In genomic region chr7:142603870-142604448, GRCh38 we compare ENCODE assay signal across 9 cellular contexts.
A peak's percentile ranks its signal among the peaks of the same experiment; 100 is the strongest.
DNase-seq lines count a peak whose midpoint lies in the region; ATAC-seq and TF ChIP-seq lines count a peak whose summit lies in the region.
"Had no signal": no experiment of that assay in that cellular context is flagged by ENCODE, and none has a peak within 500 bp of the region (broad histone marks: within the 10 kb centered on the region; RNA-seq: fewer than 3 reads in every experiment).

No MANE protein-coding gene starts in this region.

- DNase-seq in NCI-H1436 (lab: John Stamatoyannopoulos, UW) (peak; percentile 17), NCI-H1436 treated with DMSO at 0.1 percent for 48 hours (lab: John Stamatoyannopoulos, UW) (no peak), HEK293T (ENCODE audit: extremely low spot score) (peak; percentile 70), NCI-H226 (peak; percentile 12), erythroblast (lab: John Stamatoyannopoulos, UW) (peak; percentile 61 to 80), neuronal stem cell (ENCODE audit: low spot score) (peak; percentile 66)
- peak; percentile 50 for DNase-seq in activated CD4-positive, alpha-beta T cell treated with anti-CD3 and anti-CD28 coated beads, Interleukin-2, amount 50 U/mL, for 1 hour

- CTCF ChIA-PET in HEK293T (lab: Yijun Ruan, JAX) = interaction anchor here (0.6 to 2.1 kb wide), 19 partner anchors 12 to 727 kb away, joined by 3 to 16 read pairs (median 4); no protein-coding TSS in a partner anchor

- TF ChIP-seq POLR2A in erythroblast (IDR thresholded peaks at IDR 0.05; ENCODE audit: low read length) = no peak

- no peaks in the 10 kb centered on the region for H3K36me3 ChIP-seq in neuronal stem cell (replicated peaks in 1 of 2; ENCODE audit: control insufficient read depth in 2 of 2, insufficient read depth in 2 of 2, low read length in 2 of 2)
- H3K36me3 ChIP-seq: BLaER1 treated with 17β-estradiol and CSF1 and Interleukin-3, amounts not matched to agents 10 nM and 100 nM had no signal

- no peak for ATAC-seq in HG03280 (IDR thresholded peaks at IDR 0.05; ENCODE audit: unreplicated experiment)

- no peak overlapping the region for H3K4me3 ChIP-seq in neuronal stem cell (ENCODE audit: low read length in 2 of 2)
- H3K4me3 ChIP-seq: BLaER1 treated with 17β-estradiol and CSF1 and Interleukin-3, amounts not matched to agents 10 nM and 100 nM had no signal

- H3K14ac ChIP-seq in neuronal stem cell (ENCODE audit: low read length) = no peak overlapping the region

- no peaks in the 10 kb centered on the region for H3K4me1 ChIP-seq in neuronal stem cell (ENCODE audit: control insufficient read depth in 2 of 2, insufficient read depth in 1 of 2, low read depth in 1 of 2, low read length in 2 of 2)

- POLR2A ChIA-PET in HEK293T (lab: Yijun Ruan, JAX) = no interaction called here

- no peak overlapping the region for H3K18ac ChIP-seq in neuronal stem cell (ENCODE audit: low read length)

- H3K4ac ChIP-seq in neuronal stem cell (ENCODE audit: low read length) = no peak overlapping the region

- no peak overlapping the region for H3K9ac ChIP-seq in neuronal stem cell (ENCODE audit: low read depth, low read length, poor library complexity)
- H3K9ac ChIP-seq: BLaER1 treated with 17β-estradiol and CSF1 and Interleukin-3, amounts not matched to agents 10 nM and 100 nM had no signal

- no peaks in the 10 kb centered on the region for H3K27me3 ChIP-seq in neuronal stem cell (ENCODE audit: control insufficient read depth in 3 of 3, insufficient read depth in 3 of 3, low read depth in 1 of 3, low read length in 3 of 3)
- H3K27me3 ChIP-seq: BLaER1 treated with 17β-estradiol and CSF1 and Interleukin-3, amounts not matched to agents 10 nM and 100 nM had no signal

- H3K27ac ChIP-seq in neuronal stem cell (replicated peaks; ENCODE audit: low read length) = no peak overlapping the region
- H3K27ac ChIP-seq: BLaER1 treated with 17β-estradiol and CSF1 and Interleukin-3, amounts not matched to agents 10 nM and 100 nM had no signal

- H2AFZ ChIP-seq in neuronal stem cell (ENCODE audit: low read length) = no peak overlapping the region

- WGBS in neuronal stem cell (ENCODE audit: extremely low coverage in 2 of 2, insufficient read length in 2 of 2, insufficient replicate concordance in 1 of 2), 2 donors = no CpG with 5 or more reads among the region's 9 CpGs

- no peaks in the 10 kb centered on the region for H3K9me3 ChIP-seq in neuronal stem cell (replicated peaks in 1 of 2; ENCODE audit: control insufficient read depth in 2 of 2, insufficient read depth in 1 of 2, low read depth in 1 of 2, low read length in 2 of 2)
- H3K9me3 ChIP-seq: BLaER1 treated with 17β-estradiol and CSF1 and Interleukin-3, amounts not matched to agents 10 nM and 100 nM had no signal

- no peak overlapping the region for H2BK120ac ChIP-seq in neuronal stem cell (ENCODE audit: low read depth, low read length)

- H4K8ac ChIP-seq in neuronal stem cell (ENCODE audit: low read depth, low read length) = no peak overlapping the region

- H2BK12ac ChIP-seq in neuronal stem cell (ENCODE audit: low read length) = no peak overlapping the region

- no peak overlapping the region for H3K23ac ChIP-seq in neuronal stem cell (ENCODE audit: low read depth, low read length, poor library complexity)

- no peak overlapping the region for H3K4me2 ChIP-seq in neuronal stem cell (ENCODE audit: insufficient read depth, low read length, poor library complexity, severe bottlenecking)
- H3K4me2 ChIP-seq: BLaER1 treated with 17β-estradiol and CSF1 and Interleukin-3, amounts not matched to agents 10 nM and 100 nM had no signal

- no peak overlapping the region for H2AK5ac ChIP-seq in neuronal stem cell (ENCODE audit: low read depth, low read length)

- no peak overlapping the region for H4K91ac ChIP-seq in neuronal stem cell (ENCODE audit: low read depth, low read length, poor library complexity)

- H3K79me1 ChIP-seq in neuronal stem cell (ENCODE audit: low read depth, low read length) = no peaks in the 10 kb centered on the region

- H2BK5ac ChIP-seq in neuronal stem cell (ENCODE audit: low read length) = no peak overlapping the region

- no peak overlapping the region for H2BK15ac ChIP-seq in neuronal stem cell (ENCODE audit: low read length)

TF ChIP-seq in HEK293T, 16 proteins besides CTCF, POLR2A, EP300 and RAD21:
- TF ChIP-seq ZNF384 (IDR thresholded peaks at IDR 0.05) = no peak
- no peak for TF ChIP-seq LEF1 (IDR thresholded peaks at IDR 0.05; ENCODE audit: borderline replicate concordance)
- TF ChIP-seq NFRKB (IDR thresholded peaks at IDR 0.05) = no peak
- no peak for TF ChIP-seq ELF4 (IDR thresholded peaks at IDR 0.05)
- TF ChIP-seq CTBP1 (IDR thresholded peaks at IDR 0.05; ENCODE audit: borderline replicate concordance) = no peak
- TF ChIP-seq, protein P1, sequence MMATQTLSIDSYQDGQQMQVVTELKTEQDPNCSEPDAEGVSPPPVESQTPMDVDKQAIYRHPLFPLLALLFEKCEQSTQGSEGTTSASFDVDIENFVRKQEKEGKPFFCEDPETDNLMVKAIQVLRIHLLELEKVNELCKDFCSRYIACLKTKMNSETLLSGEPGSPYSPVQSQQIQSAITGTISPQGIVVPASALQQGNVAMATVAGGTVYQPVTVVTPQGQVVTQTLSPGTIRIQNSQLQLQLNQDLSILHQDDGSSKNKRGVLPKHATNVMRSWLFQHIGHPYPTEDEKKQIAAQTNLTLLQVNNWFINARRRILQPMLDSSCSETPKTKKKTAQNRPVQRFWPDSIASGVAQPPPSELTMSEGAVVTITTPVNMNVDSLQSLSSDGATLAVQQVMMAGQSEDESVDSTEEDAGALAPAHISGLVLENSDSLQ (IDR thresholded peaks at IDR 0.05) = peak; percentile 87
- TF ChIP-seq L3MBTL2 (conservative IDR thresholded peaks at IDR 0.05) = peak; percentile 44
- TF ChIP-seq SP1 (IDR thresholded peaks at IDR 0.05) = no peak
